In the genomic region with DNA sequence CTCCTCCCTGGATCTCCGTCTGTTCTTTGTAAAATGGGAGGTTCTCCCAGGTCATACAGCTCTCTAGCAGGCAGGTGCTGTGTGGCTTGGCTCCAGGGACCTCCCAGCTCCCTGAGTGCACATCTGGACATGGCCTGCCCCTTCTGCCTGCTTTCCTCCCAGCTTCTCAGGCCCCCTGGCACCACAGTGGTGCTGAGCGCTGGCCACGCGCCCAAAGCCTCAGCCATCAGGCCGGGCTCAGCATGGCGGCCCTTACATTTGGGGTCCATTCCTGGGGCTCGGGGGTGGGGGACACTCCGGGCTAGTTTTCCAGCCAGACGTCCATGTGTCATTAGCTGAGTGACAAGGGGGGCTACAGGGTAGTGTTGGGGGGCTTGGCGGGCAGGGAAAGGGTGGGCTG, we compare ENCODE assay signal across 2 cellular contexts.
"Had no signal": no experiment of that assay in that cellular context is flagged by ENCODE, and none has a peak within 500 bp of the region (broad histone marks: within the 10 kb centered on the region; RNA-seq: fewer than 3 reads in every experiment).

No MANE protein-coding gene starts in this region.

- H3K27me3 ChIP-seq: tibial nerve, uterus had no signal

- H3K36me3 ChIP-seq: tibial nerve, uterus had no signal

- H3K4me1 ChIP-seq: uterus had no signal

- H3K4me3 ChIP-seq: tibial nerve, uterus had no signal

- H3K27ac ChIP-seq: uterus had no signal
